Comparison of ENCODE assay signal across 1 cellular context in the genomic region with DNA sequence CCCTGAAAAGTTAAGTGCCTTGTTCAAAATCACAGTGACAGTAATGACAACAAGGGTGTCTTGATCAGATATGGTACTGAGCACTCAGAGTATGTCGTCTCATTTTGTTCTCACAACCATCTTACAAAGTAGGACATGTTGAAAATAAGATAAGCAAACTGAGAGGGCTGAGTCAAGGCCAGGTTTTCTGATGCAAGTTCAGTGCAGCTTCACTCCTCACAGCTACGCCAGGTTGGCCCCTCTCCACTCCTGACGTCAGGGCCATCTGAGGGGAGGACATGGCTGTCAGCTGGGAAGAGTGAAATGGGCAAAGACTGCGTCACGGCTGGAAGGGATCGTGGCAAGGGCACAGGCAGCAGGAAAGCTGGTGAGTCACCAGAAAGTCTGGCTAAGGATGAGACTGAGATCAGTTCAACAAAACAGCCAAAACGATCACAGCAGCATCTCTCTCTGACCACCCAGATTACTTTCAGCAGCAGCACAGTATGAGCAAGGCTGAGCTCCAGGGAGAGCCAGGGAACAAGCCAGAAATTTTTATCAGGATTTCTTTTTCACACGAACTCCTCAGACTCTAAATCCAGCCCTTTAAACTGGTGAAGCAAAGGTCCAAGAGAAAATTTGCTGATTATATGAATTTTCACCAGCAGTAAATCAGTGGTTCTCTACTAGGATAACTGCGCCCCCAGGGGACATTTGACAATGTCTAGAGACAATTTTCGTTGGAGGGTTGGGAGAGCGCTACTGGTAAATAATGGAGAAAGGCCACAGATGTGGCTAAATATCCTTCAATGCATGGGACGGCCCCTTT.
TF ChIP-seq lines count a peak whose summit lies in the region.

No MANE protein-coding gene starts in this region.

TF ChIP-seq in K562, 482 proteins besides CTCF, POLR2A, EP300 and RAD21 (continued from another document and continues in another):
- TF ChIP-seq ID3 (CRISPR knock-in tag; IDR thresholded peaks at IDR 0.05) (no peak), ID3 (tag; IDR thresholded peaks at IDR 0.05) (no peak), CEBPG (CRISPR knock-in tag; IDR thresholded peaks at IDR 0.05) (peak; percentile 89), CEBPG (tag; conservative IDR thresholded peaks at IDR 0.05 in 1 of 2, IDR thresholded peaks at IDR 0.05 in 1 of 2) (peak; percentile 87 to 96), ZNF41 (CRISPR knock-in tag; conservative IDR thresholded peaks at IDR 0.05) (no peak), WHSC1 (IDR thresholded peaks at IDR 0.05; ENCODE audit: low read length) (no peak), BDP1 (IDR thresholded peaks at IDR 0.05; ENCODE audit: insufficient read depth, insufficient read length) (no peak), STAT5B (CRISPR knock-in tag; IDR thresholded peaks at IDR 0.05) (no peak), KHSRP (IDR thresholded peaks at IDR 0.05) (0 out of 2 replicates have a peak, but pooled peaks have one; percentile 20), MTA1 (IDR thresholded peaks at IDR 0.05; ENCODE audit: borderline replicate concordance) (peak; percentile 56; the same call in 1 of the 2 replicates), SOX6 (IDR thresholded peaks at IDR 0.05) (peak; percentile 95), ZNF197 (CRISPR knock-in tag; IDR thresholded peaks at IDR 0.05; ENCODE audit: low read depth) (no peak), HCFC1 (IDR thresholded peaks at IDR 0.05; ENCODE audit: low read depth, low read length) (0 out of 2 replicates have a peak, but pooled peaks have one; percentile 6), IFI16 (CRISPR knock-in tag; IDR thresholded peaks at IDR 0.05) (no peak), KDM4B (IDR thresholded peaks at IDR 0.05; ENCODE audit: borderline replicate concordance in 2 of 2, low read depth in 1 of 2) (no peak), ATF4 (CRISPR knock-in tag; IDR thresholded peaks at IDR 0.05) (peak; percentile 94), ZNF699 (CRISPR knock-in tag; IDR thresholded peaks at IDR 0.05; ENCODE audit: insufficient replicate concordance) (no peak), ZKSCAN3 (CRISPR knock-in tag; IDR thresholded peaks at IDR 0.05) (no peak), HDAC1 (IDR thresholded peaks at IDR 0.05) (peak in 1 of 2 experiments; percentile 85; a peak in 2 of 4 replicates), ZFP30 (CRISPR knock-in tag; IDR thresholded peaks at IDR 0.05; ENCODE audit: borderline replicate concordance) (no peak), IRF2 (CRISPR knock-in tag; IDR thresholded peaks at IDR 0.05) (no peak), ZNF253 (CRISPR knock-in tag; conservative IDR thresholded peaks at IDR 0.05) (no peak), TAF1 (IDR thresholded peaks at IDR 0.05; ENCODE audit: control insufficient read depth, extremely low read depth, insufficient read depth, low read length, severe bottlenecking) (no peak), PHTF2 (CRISPR knock-in tag; IDR thresholded peaks at IDR 0.05) (no peak), SNRNP70 (optimal IDR thresholded peaks at IDR 0.05; ENCODE audit: low read depth, low read length) (no peak), CREB3 (tag; conservative IDR thresholded peaks at IDR 0.05; ENCODE audit: low read depth) (no peak), CHD4 (IDR thresholded peaks at IDR 0.05; ENCODE audit: insufficient read depth, insufficient replicate concordance, low read depth, low read length, poor library complexity, severe bottlenecking) (no peak), SLC30A9 (CRISPR knock-in tag; IDR thresholded peaks at IDR 0.05) (no peak), ZNF589 (CRISPR knock-in tag; IDR thresholded peaks at IDR 0.05; ENCODE audit: low read depth) (peak; percentile 82), ZNF134 (CRISPR knock-in tag; conservative IDR thresholded peaks at IDR 0.05) (no peak), ZBTB5 (IDR thresholded peaks at IDR 0.05) (no peak), KAT2B (IDR thresholded peaks at IDR 0.05; ENCODE audit: low read depth, low read length) (no peak), MNT (conservative IDR thresholded peaks at IDR 0.05) (0 out of 4 replicates have a peak, but pooled peaks of 1 of the 2 experiments have one; percentile 32), SETDB1 (IDR thresholded peaks at IDR 0.05; ENCODE audit: low read length) (no peak), ADNP (tag; IDR thresholded peaks at IDR 0.05) (no peak), DIDO1 (tag; IDR thresholded peaks at IDR 0.05; ENCODE audit: low read depth) (0 out of 2 replicates have a peak, but pooled peaks have one; percentile 41), EHMT2 (IDR thresholded peaks at IDR 0.05) (peak; percentile 69; the same call in 1 of the 2 replicates), HEY1 (CRISPR knock-in tag; IDR thresholded peaks at IDR 0.05; ENCODE audit: borderline replicate concordance) (no peak), SRSF3 (IDR thresholded peaks at IDR 0.05; ENCODE audit: insufficient read depth, low read length) (no peak), RBBP5 (IDR thresholded peaks at IDR 0.05; ENCODE audit: borderline replicate concordance, insufficient read depth, low read length, poor library complexity, severe bottlenecking) (no peak), CBX2 (IDR thresholded peaks at IDR 0.05; ENCODE audit: insufficient read depth, low read length, poor library complexity, severe bottlenecking) (no peak), SUPT5H (IDR thresholded peaks at IDR 0.05) (no peak)
- TF ChIP-seq, protein P1, sequence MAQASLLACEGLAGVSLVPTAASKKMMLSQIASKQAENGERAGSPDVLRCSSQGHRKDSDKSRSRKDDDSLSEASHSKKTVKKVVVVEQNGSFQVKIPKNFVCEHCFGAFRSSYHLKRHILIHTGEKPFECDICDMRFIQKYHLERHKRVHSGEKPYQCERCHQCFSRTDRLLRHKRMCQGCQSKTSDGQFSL (CRISPR knock-in tag; IDR thresholded peaks at IDR 0.05) = no peak
- TF ChIP-seq, protein P1 (tag; IDR thresholded peaks at IDR 0.05) = 0 out of 4 replicates have a peak, but pooled peaks of 1 of the 2 experiments have one; percentile 30
- TF ChIP-seq, protein P2, sequence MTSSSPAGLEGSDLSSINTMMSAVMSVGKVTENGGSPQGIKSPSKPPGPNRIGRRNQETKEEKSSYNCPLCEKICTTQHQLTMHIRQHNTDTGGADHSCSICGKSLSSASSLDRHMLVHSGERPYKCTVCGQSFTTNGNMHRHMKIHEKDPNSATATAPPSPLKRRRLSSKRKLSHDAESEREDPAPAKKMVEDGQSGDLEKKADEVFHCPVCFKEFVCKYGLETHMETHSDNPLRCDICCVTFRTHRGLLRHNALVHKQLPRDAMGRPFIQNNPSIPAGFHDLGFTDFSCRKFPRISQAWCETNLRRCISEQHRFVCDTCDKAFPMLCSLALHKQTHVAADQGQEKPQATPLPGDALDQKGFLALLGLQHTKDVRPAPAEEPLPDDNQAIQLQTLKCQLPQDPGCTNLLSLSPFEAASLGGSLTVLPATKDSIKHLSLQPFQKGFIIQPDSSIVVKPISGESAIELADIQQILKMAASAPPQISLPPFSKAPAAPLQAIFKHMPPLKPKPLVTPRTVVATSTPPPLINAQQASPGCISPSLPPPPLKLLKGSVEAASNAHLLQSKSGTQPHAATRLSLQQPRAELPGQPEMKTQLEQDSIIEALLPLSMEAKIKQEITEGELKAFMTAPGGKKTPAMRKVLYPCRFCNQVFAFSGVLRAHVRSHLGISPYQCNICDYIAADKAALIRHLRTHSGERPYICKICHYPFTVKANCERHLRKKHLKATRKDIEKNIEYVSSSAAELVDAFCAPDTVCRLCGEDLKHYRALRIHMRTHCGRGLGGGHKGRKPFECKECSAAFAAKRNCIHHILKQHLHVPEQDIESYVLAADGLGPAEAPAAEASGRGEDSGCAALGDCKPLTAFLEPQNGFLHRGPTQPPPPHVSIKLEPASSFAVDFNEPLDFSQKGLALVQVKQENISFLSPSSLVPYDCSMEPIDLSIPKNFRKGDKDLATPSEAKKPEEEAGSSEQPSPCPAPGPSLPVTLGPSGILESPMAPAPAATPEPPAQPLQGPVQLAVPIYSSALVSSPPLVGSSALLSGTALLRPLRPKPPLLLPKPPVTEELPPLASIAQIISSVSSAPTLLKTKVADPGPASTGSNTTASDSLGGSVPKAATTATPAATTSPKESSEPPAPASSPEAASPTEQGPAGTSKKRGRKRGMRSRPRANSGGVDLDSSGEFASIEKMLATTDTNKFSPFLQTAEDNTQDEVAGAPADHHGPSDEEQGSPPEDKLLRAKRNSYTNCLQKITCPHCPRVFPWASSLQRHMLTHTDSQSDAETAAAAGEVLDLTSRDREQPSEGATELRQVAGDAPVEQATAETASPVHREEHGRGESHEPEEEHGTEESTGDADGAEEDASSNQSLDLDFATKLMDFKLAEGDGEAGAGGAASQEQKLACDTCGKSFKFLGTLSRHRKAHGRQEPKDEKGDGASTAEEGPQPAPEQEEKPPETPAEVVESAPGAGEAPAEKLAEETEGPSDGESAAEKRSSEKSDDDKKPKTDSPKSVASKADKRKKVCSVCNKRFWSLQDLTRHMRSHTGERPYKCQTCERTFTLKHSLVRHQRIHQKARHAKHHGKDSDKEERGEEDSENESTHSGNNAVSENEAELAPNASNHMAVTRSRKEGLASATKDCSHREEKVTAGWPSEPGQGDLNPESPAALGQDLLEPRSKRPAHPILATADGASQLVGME (CRISPR knock-in tag; IDR thresholded peaks at IDR 0.05) = no peak
- TF ChIP-seq, protein P3, sequence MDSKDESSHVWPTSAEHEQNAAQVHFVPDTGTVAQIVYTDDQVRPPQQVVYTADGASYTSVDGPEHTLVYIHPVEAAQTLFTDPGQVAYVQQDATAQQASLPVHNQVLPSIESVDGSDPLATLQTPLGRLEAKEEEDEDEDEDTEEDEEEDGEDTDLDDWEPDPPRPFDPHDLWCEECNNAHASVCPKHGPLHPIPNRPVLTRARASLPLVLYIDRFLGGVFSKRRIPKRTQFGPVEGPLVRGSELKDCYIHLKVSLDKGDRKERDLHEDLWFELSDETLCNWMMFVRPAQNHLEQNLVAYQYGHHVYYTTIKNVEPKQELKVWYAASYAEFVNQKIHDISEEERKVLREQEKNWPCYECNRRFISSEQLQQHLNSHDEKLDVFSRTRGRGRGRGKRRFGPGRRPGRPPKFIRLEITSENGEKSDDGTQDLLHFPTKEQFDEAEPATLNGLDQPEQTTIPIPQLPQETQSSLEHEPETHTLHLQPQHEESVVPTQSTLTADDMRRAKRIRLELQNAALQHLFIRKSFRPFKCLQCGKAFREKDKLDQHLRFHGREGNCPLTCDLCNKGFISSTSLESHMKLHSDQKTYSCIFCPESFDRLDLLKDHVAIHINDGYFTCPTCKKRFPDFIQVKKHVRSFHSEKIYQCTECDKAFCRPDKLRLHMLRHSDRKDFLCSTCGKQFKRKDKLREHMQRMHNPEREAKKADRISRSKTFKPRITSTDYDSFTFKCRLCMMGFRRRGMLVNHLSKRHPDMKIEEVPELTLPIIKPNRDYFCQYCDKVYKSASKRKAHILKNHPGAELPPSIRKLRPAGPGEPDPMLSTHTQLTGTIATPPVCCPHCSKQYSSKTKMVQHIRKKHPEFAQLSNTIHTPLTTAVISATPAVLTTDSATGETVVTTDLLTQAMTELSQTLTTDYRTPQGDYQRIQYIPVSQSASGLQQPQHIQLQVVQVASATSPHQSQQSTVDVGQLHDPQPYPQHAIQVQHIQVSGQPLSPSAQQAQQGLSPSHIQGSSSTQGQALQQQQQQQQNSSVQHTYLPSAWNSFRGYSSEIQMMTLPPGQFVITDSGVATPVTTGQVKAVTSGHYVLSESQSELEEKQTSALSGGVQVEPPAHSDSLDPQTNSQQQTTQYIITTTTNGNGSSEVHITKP (IDR thresholded peaks at IDR 0.05; ENCODE audit: partially characterized antibody) = no peak
